Comparison of ENCODE assay signal across 10 cellular contexts in the genomic region with DNA sequence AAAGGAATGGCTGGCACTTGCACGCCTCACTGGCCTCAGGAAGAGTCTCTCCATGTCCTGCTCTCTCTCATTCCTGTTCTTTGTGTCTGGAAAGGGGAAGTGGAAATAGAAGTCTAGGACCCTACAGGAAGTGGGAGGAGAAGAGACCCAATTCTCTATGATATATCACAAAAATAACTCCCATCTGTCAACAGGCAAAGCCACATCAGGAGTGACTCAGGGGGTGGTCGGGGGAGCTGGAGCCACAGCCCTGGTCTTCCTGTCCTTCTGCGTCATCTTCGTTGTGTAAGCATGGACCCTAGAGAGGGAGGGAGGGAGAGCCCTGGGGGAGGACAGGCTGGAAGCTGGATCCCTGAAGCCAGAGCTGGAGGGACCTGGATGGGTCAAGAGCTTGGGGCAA. TPM values are rescaled to one million over a fixed set of nuclear protein-coding genes. Genes with fewer than 3 reads are reported as not detected.
DNase-seq lines count a peak whose midpoint lies in the region; ATAC-seq and TF ChIP-seq lines count a peak whose summit lies in the region.
"Had no signal": no experiment of that assay in that cellular context is flagged by ENCODE, and none has a peak within 500 bp of the region (broad histone marks: within the 10 kb centered on the region; RNA-seq: fewer than 3 reads in every experiment).

No MANE protein-coding gene starts in this region.

- H3K36me3 ChIP-seq in left ventricle myocardium inferior = no peaks in the 10 kb centered on the region
- H3K36me3 ChIP-seq in spleen = peaks cover 0 to 37% (median 0%) of the 10 kb centered on the region in 6 donors

- POLR2A ChIA-PET in T-cell (lab: Charles Lee) = no interaction called here

- no peaks in the 10 kb centered on the region for H3K9me3 Mint-ChIP-seq in T-cell

- peak overlapping the region; percentile 28 to 77 (median 43) for H3K4me3 Mint-ChIP-seq in T-cell

- H3K4me1 Mint-ChIP-seq in T-cell = peaks cover 86 to 90% (median 87%) of the 10 kb centered on the region in 3 donors

- peak overlapping the region; percentile 61 for H3K27ac ChIP-seq in left ventricle myocardium inferior (replicated peaks)
- H3K27ac ChIP-seq in spleen = peak overlapping the region in 6 of 8 donors; percentile 68 to 97 (median 90)

- TF ChIP-seq POLR2A in spleen (IDR thresholded peaks at IDR 0.05) = no peak

- WGBS in spleen, 5 donors = 18 to 37% (median 24%) methylated on average over 4 of the region's 4 CpGs

- H3K9me3 ChIP-seq in left ventricle myocardium inferior (replicated peaks) (no peaks in the 10 kb centered on the region), spleen (no peaks in the 10 kb centered on the region)

- peak overlapping the region; percentile 92 to 97 for H3K27ac Mint-ChIP-seq in T-cell

- H3K4me1 ChIP-seq in left ventricle myocardium inferior (peaks cover 31% of the 10 kb centered on the region), spleen (peaks cover 7 to 92% (median 49%) of the 10 kb centered on the region in 6 donors)

- TF ChIP-seq CTCF in left ventricle myocardium inferior (IDR thresholded peaks at IDR 0.05; ENCODE audit: borderline replicate concordance) (no peak), spleen (IDR thresholded peaks at IDR 0.05 in 8 of 11, conservative IDR thresholded peaks at IDR 0.05 in 3 of 11) (no peak)

- intact Hi-C loops in left ventricle myocardium inferior (cut with micrococcal nuclease) (no loop called here), spleen (cut with DNase I; ENCODE audit: low total_unique reads) (no loop called here)

- H3K27me3 Mint-ChIP-seq in T-cell = peaks cover 0 to 1% of the 10 kb centered on the region in 2 donors

- ATAC-seq in T-cell (replicated peaks in 1 of 4) = peak in 1 of 4 experiments; percentile 7

- no peak overlapping the region for H3K4me3 ChIP-seq in Jurkat, Clone E6-1 (ENCODE audit: low read length)
- H3K4me3 ChIP-seq in left ventricle myocardium inferior (peak overlapping the region; percentile 44), spleen (peak overlapping the region in 4 of 8 donors; percentile 16 to 62 (median 43))

- H3K36me3 Mint-ChIP-seq in T-cell = no peaks in the 10 kb centered on the region

- DNase-seq in Jurkat, Clone E6-1 (ENCODE audit: low read depth, low spot score) = peak; percentile 27
- peak in 2 of 34 experiments; percentile 21 to 35 for DNase-seq in T-cell
- no peak for DNase-seq in left ventricle myocardium inferior
- DNase-seq in spleen = peak; percentile 74
- no peak for DNase-seq in NCI-H128 (lab: John Stamatoyannopoulos, UW; ENCODE audit: unreplicated experiment)
- no peak for DNase-seq in NCI-H1092 (lab: John Stamatoyannopoulos, UW)
- no peak for DNase-seq in HuH-7 (ENCODE audit: low spot score)
- DNase-seq: activated CD4-positive, alpha-beta T cell treated with anti-CD3 and anti-CD28 coated beads, Interleukin-2, amount 50 U/mL, for 4 hours; stimulated activated naive CD4-positive, alpha-beta T cell had no signal

- CTCF ChIA-PET in T-cell (lab: Charles Lee) = no interaction called here

- H3K27me3 ChIP-seq in left ventricle myocardium inferior (ENCODE audit: low read depth) (peaks cover 89% of the 10 kb centered on the region), spleen (replicated peaks in 1 of 7) (peaks cover 0 to 7% (median 0%) of the 10 kb centered on the region in 7 donors)

RNA-seq across cellular contexts. Expression of a gene that starts 3.0 kb away (rescaled TPM):
- not detected for polyA plus RNA-seq in Jurkat, Clone E6-1 (2012; ENCODE audit: insufficient read depth, insufficient read length)
- total RNA-seq in T-cell (1 to 10 TPM in 3 of 5 donors, under 1 TPM in 2; 0.73 to 2.6 (median 1.6) TPM), left ventricle myocardium inferior (1.7 TPM), spleen (10 to 100 TPM; 26.9 to 81.3 (median 42.1) TPM)
- 10 to 100 TPM in 1 of 3 donors, 1 to 10 TPM in 2; 4.6 to 13.5 (median 5.7) TPM for polyA plus RNA-seq in spleen
- total RNA-seq: pulmonary artery endothelial cell had no signal

RNA-seq across cellular contexts. Expression of a gene that starts 14.3 kb away (rescaled TPM):
- polyA plus RNA-seq in Jurkat, Clone E6-1 (2012; ENCODE audit: insufficient read depth, insufficient read length) = not detected
- total RNA-seq in T-cell (1 to 10 TPM in 2 of 5 donors, under 1 TPM in 2, not detected in 1; 0.30 to 3.3 (median 1.0) TPM), left ventricle myocardium inferior (0.47 TPM), spleen (10 to 100 TPM; 23.1 to 59.9 (median 31.3) TPM)
- polyA plus RNA-seq in spleen = 10 to 100 TPM in 2 of 3 donors, 1 to 10 TPM in 1; 6.8 to 16.5 (median 11.0) TPM
- total RNA-seq: pulmonary artery endothelial cell had no signal

RNA-seq across cellular contexts. Expression of a gene that starts 19.5 kb away (rescaled TPM):
- 5.1 TPM for polyA plus RNA-seq in Jurkat, Clone E6-1 (2012; ENCODE audit: insufficient read depth, insufficient read length)
- 10 to 100 TPM in 3 of 5 donors, 1 to 10 TPM in 2; 3.2 to 18.1 (median 15.9) TPM for total RNA-seq in T-cell
- total RNA-seq in left ventricle myocardium inferior = 4.4 TPM
- total RNA-seq in spleen = 1 to 10 TPM; 4.5 to 8.2 (median 6.5) TPM
- polyA plus RNA-seq in spleen = 1 to 10 TPM; 1.1 to 4.0 (median 2.6) TPM

RNA-seq across cellular contexts. Expression of a gene that starts 45.1 kb away (rescaled TPM):
- polyA plus RNA-seq in Jurkat, Clone E6-1 (2012; ENCODE audit: insufficient read depth, insufficient read length) = not detected
- under 1 TPM; 0.42 to 0.78 (median 0.70) TPM for total RNA-seq in T-cell
- 1.6 TPM for total RNA-seq in left ventricle myocardium inferior
- total RNA-seq in spleen = under 1 TPM in 2 of 7 donors, not detected in 5; 0.44 to 0.63 TPM
- under 1 TPM; 0.12 to 0.33 (median 0.22) TPM for polyA plus RNA-seq in spleen
- total RNA-seq: pulmonary artery endothelial cell had no signal

Comparison
In these comparisons a context has a peak if more than half of its experiments do, and no peak if none do; other contexts are left out.
1. DNase-seq: peak in Jurkat, Clone E6-1 (single experiment) and spleen (single experiment); none in left ventricle myocardium inferior (single experiment), NCI-H128 (single experiment), NCI-H1092 (single experiment) and HuH-7 (single experiment).
2. RNA of a gene that starts 3.0 kb away (total RNA-seq): 26.9 to 81.3 TPM in spleen; 1.7 TPM in left ventricle myocardium inferior (single experiment) and 0.73 to 2.6 TPM in T-cell; every median in the first group is over 4 times any median in the second.
3. RNA of a gene that starts 14.3 kb away (total RNA-seq): 23.1 to 59.9 TPM in spleen; 0.30 to 3.3 TPM in T-cell and 0.47 TPM in left ventricle myocardium inferior (single experiment); every median in the first group is over 4 times any median in the second.